ENCODE assay signal across 3 cellular contexts in the genomic region with DNA sequence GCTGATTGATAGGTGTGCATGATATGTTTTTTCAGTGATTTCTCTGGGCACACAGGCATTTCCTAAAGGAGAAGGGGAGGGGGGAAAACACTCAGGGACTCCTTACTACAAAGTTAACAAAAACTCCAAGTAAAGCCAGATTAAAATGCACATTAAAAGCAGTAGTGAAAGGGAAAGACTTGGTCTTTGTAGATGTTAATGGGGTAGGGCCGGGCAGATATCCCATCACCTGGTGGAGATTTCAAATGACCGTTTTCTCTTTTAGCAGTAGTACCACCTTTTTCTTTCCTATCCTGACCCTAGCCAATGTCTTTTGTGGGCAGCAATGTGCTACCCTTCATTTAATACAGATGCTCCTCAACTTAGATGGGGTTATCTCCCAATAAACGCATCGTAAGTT.
TF ChIP-seq lines count a peak whose summit lies in the region.

No MANE protein-coding gene starts in this region.

TF ChIP-seq in GM23338, 12 proteins besides CTCF, POLR2A, EP300 and RAD21:
- TF ChIP-seq NANOG (IDR thresholded peaks at IDR 0.05; ENCODE audit: borderline replicate concordance): no peak
- TF ChIP-seq POLR2AphosphoS5 (IDR thresholded peaks at IDR 0.05; ENCODE audit: low read depth): no peak

TF ChIP-seq in WTC11, 78 proteins besides CTCF, POLR2A, EP300 and RAD21:
- no peak for TF ChIP-seq CREM (CRISPR knock-in tag; IDR thresholded peaks at IDR 0.05)
- no peak for TF ChIP-seq EMX1 (CRISPR knock-in tag; IDR thresholded peaks at IDR 0.05)
- no peak for TF ChIP-seq RELA (CRISPR knock-in tag; IDR thresholded peaks at IDR 0.05; ENCODE audit: borderline replicate concordance)
- TF ChIP-seq, protein P1, sequence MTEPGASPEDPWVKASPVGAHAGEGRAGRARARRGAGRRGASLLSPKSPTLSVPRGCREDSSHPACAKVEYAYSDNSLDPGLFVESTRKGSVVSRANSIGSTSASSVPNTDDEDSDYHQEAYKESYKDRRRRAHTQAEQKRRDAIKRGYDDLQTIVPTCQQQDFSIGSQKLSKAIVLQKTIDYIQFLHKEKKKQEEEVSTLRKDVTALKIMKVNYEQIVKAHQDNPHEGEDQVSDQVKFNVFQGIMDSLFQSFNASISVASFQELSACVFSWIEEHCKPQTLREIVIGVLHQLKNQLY (CRISPR knock-in tag; IDR thresholded peaks at IDR 0.05): no peak
- TF ChIP-seq TCF7 (CRISPR knock-in tag; IDR thresholded peaks at IDR 0.05; ENCODE audit: low read depth): no peak

TF ChIP-seq in endothelial cell of umbilical vein, 7 proteins besides CTCF, POLR2A, EP300 and RAD21:
- TF ChIP-seq MYC (IDR thresholded peaks at IDR 0.05; ENCODE audit: low read depth, low read length) (no peak), FOS (IDR thresholded peaks at IDR 0.05; ENCODE audit: borderline replicate concordance, insufficient read depth, low read length) (no peak)
- TF ChIP-seq, protein P2, sequence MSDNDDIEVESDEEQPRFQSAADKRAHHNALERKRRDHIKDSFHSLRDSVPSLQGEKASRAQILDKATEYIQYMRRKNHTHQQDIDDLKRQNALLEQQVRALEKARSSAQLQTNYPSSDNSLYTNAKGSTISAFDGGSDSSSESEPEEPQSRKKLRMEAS (IDR thresholded peaks at IDR 0.05; ENCODE audit: insufficient read depth, insufficient read length): no peak
TF ChIP-seq in endothelial cell of umbilical vein: peak in this region for 0.
